Comparison of ENCODE assay signal across 8 cellular contexts in the genomic region with DNA sequence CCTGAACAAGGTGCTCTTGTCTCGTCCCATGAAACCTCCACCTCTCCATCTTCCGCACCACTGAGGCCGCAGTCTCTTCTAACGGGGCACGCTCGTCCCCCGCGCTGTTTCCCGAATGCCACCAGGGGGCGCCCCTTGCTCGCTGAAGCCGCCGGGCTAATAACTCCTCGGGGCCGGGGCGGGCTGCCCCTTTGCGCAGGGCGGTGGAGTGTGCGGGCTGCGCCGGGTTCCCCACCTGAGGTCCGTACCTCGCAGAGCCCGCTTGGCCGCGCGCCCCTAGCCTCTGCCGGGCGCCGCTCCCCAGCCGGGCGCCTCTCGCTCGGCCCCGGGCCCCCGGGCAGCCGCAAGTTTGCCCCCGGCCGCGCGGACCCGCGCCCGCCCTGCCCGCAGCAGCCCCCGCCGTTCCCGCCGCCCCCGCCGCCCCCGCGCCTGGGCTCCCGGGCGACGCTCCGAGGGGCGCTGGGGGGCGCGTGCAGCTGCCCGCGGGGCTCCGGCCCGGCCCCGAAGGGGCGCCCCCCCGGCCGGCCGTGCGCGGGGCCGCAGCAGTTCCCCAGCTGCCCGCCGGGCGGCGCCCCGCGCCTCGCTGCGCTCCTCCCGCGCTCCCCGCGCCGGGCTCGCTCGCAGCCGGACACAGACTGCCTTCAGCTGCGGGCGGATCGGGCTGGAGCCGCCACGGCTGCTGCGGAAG. TPM values are rescaled to one million over a fixed set of nuclear protein-coding genes. Genes with fewer than 3 reads are reported as not detected.
DNase-seq lines count a peak whose midpoint lies in the region; ATAC-seq, FAIRE-seq and TF ChIP-seq lines count a peak whose summit lies in the region.

A gene with protein sequence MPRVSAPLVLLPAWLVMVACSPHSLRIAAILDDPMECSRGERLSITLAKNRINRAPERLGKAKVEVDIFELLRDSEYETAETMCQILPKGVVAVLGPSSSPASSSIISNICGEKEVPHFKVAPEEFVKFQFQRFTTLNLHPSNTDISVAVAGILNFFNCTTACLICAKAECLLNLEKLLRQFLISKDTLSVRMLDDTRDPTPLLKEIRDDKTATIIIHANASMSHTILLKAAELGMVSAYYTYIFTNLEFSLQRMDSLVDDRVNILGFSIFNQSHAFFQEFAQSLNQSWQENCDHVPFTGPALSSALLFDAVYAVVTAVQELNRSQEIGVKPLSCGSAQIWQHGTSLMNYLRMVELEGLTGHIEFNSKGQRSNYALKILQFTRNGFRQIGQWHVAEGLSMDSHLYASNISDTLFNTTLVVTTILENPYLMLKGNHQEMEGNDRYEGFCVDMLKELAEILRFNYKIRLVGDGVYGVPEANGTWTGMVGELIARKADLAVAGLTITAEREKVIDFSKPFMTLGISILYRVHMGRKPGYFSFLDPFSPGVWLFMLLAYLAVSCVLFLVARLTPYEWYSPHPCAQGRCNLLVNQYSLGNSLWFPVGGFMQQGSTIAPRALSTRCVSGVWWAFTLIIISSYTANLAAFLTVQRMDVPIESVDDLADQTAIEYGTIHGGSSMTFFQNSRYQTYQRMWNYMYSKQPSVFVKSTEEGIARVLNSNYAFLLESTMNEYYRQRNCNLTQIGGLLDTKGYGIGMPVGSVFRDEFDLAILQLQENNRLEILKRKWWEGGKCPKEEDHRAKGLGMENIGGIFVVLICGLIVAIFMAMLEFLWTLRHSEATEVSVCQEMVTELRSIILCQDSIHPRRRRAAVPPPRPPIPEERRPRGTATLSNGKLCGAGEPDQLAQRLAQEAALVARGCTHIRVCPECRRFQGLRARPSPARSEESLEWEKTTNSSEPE (plus strand): TSS at position 633 of the 688 bp plus-strand sequence. CDS start 148,571 bp downstream, outside the sequence.

- H3K27me3 ChIP-seq in IMR-90 (ENCODE audit: control insufficient read depth, insufficient read depth, low read length) (peaks cover 4% of the 10 kb centered on the region), Panc1 (ENCODE audit: control insufficient read depth, insufficient read depth, low read length) (peaks cover 3% of the 10 kb centered on the region), neural cell (ENCODE audit: insufficient read depth, low read depth, low read length) (peaks cover 9% of the 10 kb centered on the region)

- TF ChIP-seq EP300 in neural cell (conservative IDR thresholded peaks at IDR 0.05; ENCODE audit: poor library complexity, severe bottlenecking), result no peak

- H2BK5ac ChIP-seq in IMR-90 (ENCODE audit: low read depth, low read length, poor library complexity, severe bottlenecking), result no peak within 1 kb of the TSS

- TF ChIP-seq RAD21 in IMR-90 (IDR thresholded peaks at IDR 0.05; ENCODE audit: low read length) (peak; percentile 97), neural cell (conservative IDR thresholded peaks at IDR 0.05) (peak; percentile 99)

- H2BK15ac ChIP-seq in IMR-90 (ENCODE audit: low read depth, low read length), result no peak within 1 kb of the TSS

- no peak within 1 kb of the TSS for H2AK9ac ChIP-seq in IMR-90 (replicated peaks; ENCODE audit: low read depth, low read length, poor library complexity)

- CTCF ChIA-PET in IMR-90 (lab: Yijun Ruan, JAX), result interaction anchor here (0.5 to 2.3 kb wide), 11 partner anchors 10 to 601 kb away, joined by 3 to 22 read pairs (median 3); no protein-coding TSS in a partner anchor
- CTCF ChIA-PET in Panc1 (lab: Charles Lee), result interaction anchor here (0.6 to 1.5 kb wide), 3 partner anchors 173 to 691 kb away, joined by 3 to 12 read pairs (median 3); no protein-coding TSS in a partner anchor

- in situ Hi-C loops in IMR-90 (cut with MboI; ENCODE audit: low sequenced_read_pairs) (loop anchor here (5.0 kb wide), 2 partner anchors 176 to 291 kb away; no protein-coding TSS in a partner anchor), Panc1 (cut with HindIII; ENCODE audit: low pct_unique_long_range_greater_than_20kb, low sequenced_read_pairs) (no loop called here)

- no peak within 1 kb of the TSS for H3K56ac ChIP-seq in IMR-90 (ENCODE audit: extremely low read depth, insufficient read depth, low read length)

- no peak for TF ChIP-seq POLR2A in IMR-90 (IDR thresholded peaks at IDR 0.05; ENCODE audit: low read depth, low read length)

- dilution Hi-C loops in IMR-90 (cut with HindIII; ENCODE audit: low sequenced_read_pairs, unreplicated experiment), result no loop called here

- peaks cover 3% of the 10 kb centered on the region for H3K4me1 Mint-ChIP-seq in activated T-cell treated with anti-CD3 and anti-CD28 coated beads, Interleukin-2, amount 50 U/mL, for 72 hours (ENCODE audit: low read depth)

- no peaks in the 10 kb centered on the region for H3K36me3 Mint-ChIP-seq in activated T-cell treated with anti-CD3 and anti-CD28 coated beads, Interleukin-2, amount 50 U/mL, for 72 hours (ENCODE audit: insufficient read depth in 2 of 2)

- no peak within 1 kb of the TSS for H3K4ac ChIP-seq in IMR-90 (ENCODE audit: low read depth, low read length)

- intact Hi-C loops in IMR-90 (cut with micrococcal nuclease) (loop anchor here (1.0 to 10.0 kb wide), 8 partner anchors 174 to 1080 kb away; no protein-coding TSS in a partner anchor), Panc1 (cut with micrococcal nuclease; ENCODE audit: unreplicated experiment) (loop anchor here (1.0 to 10.0 kb wide), 5 partner anchors 174 to 684 kb away; no protein-coding TSS in a partner anchor)

- H3K27me3 Mint-ChIP-seq in activated T-cell treated with anti-CD3 and anti-CD28 coated beads, Interleukin-2, amount 50 U/mL, for 72 hours (ENCODE audit: low read depth), result peaks cover 82% of the 10 kb centered on the region

- H3K9me3 ChIP-seq in IMR-90 (ENCODE audit: control insufficient read depth, insufficient read depth, low read length) (no peaks in the 10 kb centered on the region), Panc1 (ENCODE audit: control insufficient read depth, insufficient read depth, low read depth, low read length) (no peaks in the 10 kb centered on the region), neural cell (ENCODE audit: low read length) (no peaks in the 10 kb centered on the region)

- H3K27ac Mint-ChIP-seq in activated T-cell treated with anti-CD3 and anti-CD28 coated beads, Interleukin-2, amount 50 U/mL, for 72 hours, result no peak within 1 kb of the TSS

- H4K20me1 ChIP-seq in IMR-90 (ENCODE audit: insufficient read depth, low read length) (no peaks in the 10 kb centered on the region), neural cell (ENCODE audit: insufficient read depth) (no peaks in the 10 kb centered on the region)

- no peak for FAIRE-seq in D721Med (lab: Jason Lieb, UNC)

- no peak within 1 kb of the TSS for H2AK5ac ChIP-seq in IMR-90 (ENCODE audit: low read depth, low read length)

- POLR2A ChIA-PET in IMR-90 (lab: Charles Lee; ENCODE audit: unreplicated experiment) (no interaction called here), Panc1 (lab: Charles Lee) (no interaction called here)

- peak; percentile 81 for TF ChIP-seq CTCF in D721Med (IDR thresholded peaks at IDR 0.05; ENCODE audit: insufficient read depth, missing control alignments)
- peak; percentile 97 for TF ChIP-seq CTCF in IMR-90 (conservative IDR thresholded peaks at IDR 0.05; ENCODE audit: low read depth, low read length)
- TF ChIP-seq CTCF in Panc1 (IDR thresholded peaks at IDR 0.05), result peak; percentile 96
- peak; percentile 96 for TF ChIP-seq CTCF in neural cell (IDR thresholded peaks at IDR 0.05; ENCODE audit: poor library complexity, severe bottlenecking)

- H2BK20ac ChIP-seq in IMR-90 (ENCODE audit: low read depth, low read length), result no peak within 1 kb of the TSS

- H4K91ac ChIP-seq in IMR-90 (ENCODE audit: insufficient read depth, low read depth, low read length), result no peak within 1 kb of the TSS

- BruUV-seq in IMR-90 (replicated peaks; lab: Mats Ljungman, UMichigan) (no TSS peak), Panc1 (replicated peaks; lab: Mats Ljungman, UMichigan) (no TSS peak)

- H3K79me2 ChIP-seq in neural cell (replicated peaks; ENCODE audit: insufficient read depth, low read length), result no peaks in the 10 kb centered on the region

- no peak within 1 kb of the TSS for H3K14ac ChIP-seq in IMR-90 (replicated peaks; ENCODE audit: low read depth, low read length)

- peak within 1 kb of the TSS; percentile 92 for H3K4me2 ChIP-seq in IMR-90 (ENCODE audit: low read depth, low read length)
- peak within 1 kb of the TSS; percentile 48 for H3K4me2 ChIP-seq in neural cell (ENCODE audit: low read length)

- no peaks in the 10 kb centered on the region for H3K9me2 ChIP-seq in neural cell (ENCODE audit: insufficient read depth, low read length)

- H3K36me3 ChIP-seq in IMR-90 (ENCODE audit: control insufficient read depth, insufficient read depth, low read length) (no peaks in the 10 kb centered on the region), Panc1 (ENCODE audit: control insufficient read depth, insufficient read depth, low read length) (no peaks in the 10 kb centered on the region), neural cell (ENCODE audit: insufficient read depth, low read length) (no peaks in the 10 kb centered on the region)

- no peak within 1 kb of the TSS for H3K27ac ChIP-seq in IMR-90 (ENCODE audit: insufficient read depth, low read length)
- H3K27ac ChIP-seq in Panc1 (ENCODE audit: low read length), result no peak within 1 kb of the TSS
- no peak within 1 kb of the TSS for H3K27ac ChIP-seq in neural cell (ENCODE audit: low read length)

- peak within 1 kb of the TSS; percentile 67; the same call in 1 of the 2 replicates for H3K9ac ChIP-seq in IMR-90 (ENCODE audit: low read depth, low read length)
- peak within 1 kb of the TSS; percentile 60 for H3K9ac ChIP-seq in neural cell (ENCODE audit: low read length)

- H4K8ac ChIP-seq in IMR-90 (ENCODE audit: low read depth in 2 of 2, low read length in 2 of 2), result no peak within 1 kb of the TSS

- 0 out of 2 replicates have a peak, but pooled peaks cover 1% of the 10 kb centered on the region for H3K9me1 ChIP-seq in IMR-90 (ENCODE audit: insufficient read depth, low read length)

- no peaks in the 10 kb centered on the region for H3K79me1 ChIP-seq in IMR-90 (ENCODE audit: low read depth in 1 of 2, low read length in 2 of 2)

- H3K4me3 Mint-ChIP-seq in activated T-cell treated with anti-CD3 and anti-CD28 coated beads, Interleukin-2, amount 50 U/mL, for 72 hours, result peak within 1 kb of the TSS in 1 of 2 donors; percentile 58

- no peaks in the 10 kb centered on the region for H3K9me3 Mint-ChIP-seq in activated T-cell treated with anti-CD3 and anti-CD28 coated beads, Interleukin-2, amount 50 U/mL, for 72 hours

- WGBS in IMR-90 (ENCODE audit: extremely low coverage in 2 of 2, insufficient read length in 1 of 2), 2 experiments, result 1% methylated on average over 33 of the region's 94 CpGs; no CpG with 5 or more reads in 1 of the 2 experiments

- H2AFZ ChIP-seq in IMR-90 (replicated peaks; ENCODE audit: low read length, poor library complexity) (peak within 1 kb of the TSS; percentile 88), neural cell (ENCODE audit: low read depth, low read length) (no peak within 1 kb of the TSS)

- no peak within 1 kb of the TSS; the same call in 1 of the 2 replicates for H3K18ac ChIP-seq in IMR-90 (ENCODE audit: low read depth, low read length)

- no peak within 1 kb of the TSS for H3K23ac ChIP-seq in IMR-90 (ENCODE audit: low read depth, low read length)

- DNase-seq in D721Med (ENCODE audit: insufficient read length, low spot score) (peak; percentile 95), IMR-90 (peak; percentile 57), Panc1 (ENCODE audit: low read depth, low spot score) (peak; percentile 22), fibroblast of peridontal ligament (ENCODE audit: extremely low read depth) (peak; percentile 60)
- peak; percentile 85 to 87 for DNase-seq in activated T-cell treated with anti-CD3 and anti-CD28 coated beads, Interleukin-2, amount 50 U/mL, for 72 hours
- DNase-seq in stimulated activated naive CD4-positive, alpha-beta T cell treated with Interleukin-2 at 50 U/mL for 16 hours (lab: John Stamatoyannopoulos, UW), result peak; percentile 60

- H4K5ac ChIP-seq in IMR-90 (ENCODE audit: low read depth, low read length), result no peak within 1 kb of the TSS

- H3K4me1 ChIP-seq in IMR-90 (ENCODE audit: control insufficient read depth, insufficient read depth, low read length) (peaks cover 2% of the 10 kb centered on the region; the same call in 1 of the 2 replicates), Panc1 (ENCODE audit: control insufficient read depth, insufficient read depth, low read length) (peaks cover 3% of the 10 kb centered on the region)

- H3K4me3 ChIP-seq in IMR-90 (ENCODE audit: insufficient read depth, low read depth, low read length), result peak within 1 kb of the TSS; percentile 47
- peak within 1 kb of the TSS; percentile 41 to 42 for H3K4me3 ChIP-seq in Panc1 (ENCODE audit: low read depth in 2 of 2, low read length in 2 of 2)
- peak within 1 kb of the TSS; percentile 68 for H3K4me3 ChIP-seq in neural cell (ENCODE audit: low read length)

- ATAC-seq in GM21526 (IDR thresholded peaks at IDR 0.05; ENCODE audit: low FRiP score, unreplicated experiment) (peak; percentile 83), IMR-90 (ENCODE audit: low read depth) (peak; percentile 94), Panc1 (peak; percentile 94)
- peak; percentile 91 to 92 for ATAC-seq in activated T-cell treated with anti-CD3 and anti-CD28 coated beads, Interleukin-2, amount 50 U/mL, for 72 hours (replicated peaks in 1 of 2)

- H2BK120ac ChIP-seq in IMR-90 (ENCODE audit: low read depth, low read length), result no peak within 1 kb of the TSS

- no peaks in the 10 kb centered on the region for H3F3A ChIP-seq in neural cell (ENCODE audit: insufficient read depth, low read length, poor library complexity, severe bottlenecking)

RNA-seq across cellular contexts. Expression of the gene that starts here (rescaled TPM):
- under 0.01 and 0.18 TPM in 2 replicates for total RNA-seq in IMR-90 (2012; rRNA removed)
- polyA plus RNA-seq in IMR-90 (2012; rRNA removed), result 0.29 and 0.38 TPM in 2 replicates
- polyA plus RNA-seq in IMR-90 (2012; cell fraction: cytosol; rRNA removed), result 0.25 and 0.36 TPM in 2 replicates
- polyA plus RNA-seq in IMR-90 (2012; cell fraction: nucleus; rRNA removed; ENCODE audit: low replicate concordance), result 0.39 and 0.41 TPM in 2 replicates
- 0.62 TPM for total RNA-seq in Panc1 (2021; ENCODE audit: unreplicated experiment)
- 0.17 TPM for polyA plus RNA-seq in Panc1 (2012; ENCODE audit: insufficient read length)
- total RNA-seq in activated T-cell treated with anti-CD3 and anti-CD28 coated beads, Interleukin-2, amount 50 U/mL, for 72 hours, result under 1 TPM in 1 of 2 donors, not detected in 1; 0.12 TPM
- polyA plus RNA-seq in neural cell, result 3.4 and 8.2 TPM in 2 replicates
- 7.9 and 8.0 TPM in 2 replicates for polyA minus RNA-seq in neural cell

Comparison
In these comparisons a context has a peak if more than half of its experiments do, and no peak if none do; other contexts are left out.
1. Peak in DNase-seq, ATAC-seq, H3K4me3 ChIP-seq, H3K9ac ChIP-seq and H3K4me2 ChIP-seq in IMR-90; RNA of the gene not detected or under 1 TPM.
2. Peak in DNase-seq, ATAC-seq and H3K4me3 ChIP-seq in Panc1; RNA of the gene not detected or under 1 TPM.
3. Peak in DNase-seq and ATAC-seq in activated T-cell treated with anti-CD3 and anti-CD28 coated beads, Interleukin-2, amount 50 U/mL, for 72 hours; RNA of the gene not detected or under 1 TPM.
4. DNase-seq: peak in every context shown above with its lines; median percentile 95 in D721Med; 86 in activated T-cell treated with anti-CD3 and anti-CD28 coated beads, Interleukin-2, amount 50 U/mL, for 72 hours; 60 in fibroblast of peridontal ligament; 60 in stimulated activated naive CD4-positive, alpha-beta T cell treated with Interleukin-2 at 50 U/mL for 16 hours; 57 in IMR-90; 22 in Panc1.